In genomic region chr4:147717878-147718277, GRCh38 we compare ENCODE assay signal across 12 cellular contexts. TPM values are rescaled to one million over a fixed set of nuclear protein-coding genes. Genes with fewer than 3 reads are reported as not detected.
A peak's percentile ranks its signal among the peaks of the same experiment; 100 is the strongest.
DNase-seq lines count a peak whose midpoint lies in the region; ATAC-seq and TF ChIP-seq lines count a peak whose summit lies in the region.
"Had no signal": no experiment of that assay in that cellular context is flagged by ENCODE, and none has a peak within 500 bp of the region (broad histone marks: within the 10 kb centered on the region; RNA-seq: fewer than 3 reads in every experiment).

No MANE protein-coding gene starts in this region.

- H3K27me3 ChIP-seq in SK-N-SH (ENCODE audit: insufficient read depth) = no peaks in the 10 kb centered on the region
- H3K27me3 ChIP-seq: testis had no signal

- H3K27me3 Mint-ChIP-seq in activated CD8-positive, alpha-beta memory T cell treated with anti-CD3 and anti-CD28 coated beads, Interleukin-2, amount 10 ng/mL, durations not matched to agents 7 days and 5 days = peaks cover 20% of the 10 kb centered on the region

- H4K20me1 ChIP-seq in SK-N-SH (ENCODE audit: insufficient read depth) = no peaks in the 10 kb centered on the region

- H3K4me2 ChIP-seq in SK-N-SH = no peak overlapping the region

- H3K9me3 Mint-ChIP-seq in activated CD8-positive, alpha-beta memory T cell treated with anti-CD3 and anti-CD28 coated beads, Interleukin-2, amount 10 ng/mL, durations not matched to agents 7 days and 5 days (ENCODE audit: low read depth) = no peaks in the 10 kb centered on the region
- H3K9me3 Mint-ChIP-seq: activated T-cell treated with anti-CD3 and anti-CD28 coated beads, Interleukin-2, amount 50 U/mL, for 24 hours had no signal

- peaks cover 1% of the 10 kb centered on the region for H3K36me3 Mint-ChIP-seq in activated CD8-positive, alpha-beta memory T cell treated with anti-CD3 and anti-CD28 coated beads, Interleukin-2, amount 10 ng/mL, durations not matched to agents 7 days and 5 days

- no peak overlapping the region for H3K4me3 ChIP-seq in SK-N-SH (ENCODE audit: low read depth in 2 of 2, low read length in 1 of 2)
- H3K4me3 ChIP-seq: testis had no signal

- H3K4me1 ChIP-seq in SK-N-SH (ENCODE audit: control insufficient read depth in 1 of 2, insufficient read depth in 2 of 2, low read depth in 1 of 2, low read length in 1 of 2) = 0 out of 4 replicates have a peak, but pooled peaks cover 0 to 3% of the 10 kb centered on the region in 2 experiments

- no peak overlapping the region for H3K9ac ChIP-seq in SK-N-SH

- no peak for TF ChIP-seq CTCF in SK-N-SH (IDR thresholded peaks at IDR 0.05)

- no peak overlapping the region for H3K4me3 Mint-ChIP-seq in activated CD8-positive, alpha-beta memory T cell treated with anti-CD3 and anti-CD28 coated beads, Interleukin-2, amount 10 ng/mL, durations not matched to agents 7 days and 5 days
- H3K4me3 Mint-ChIP-seq: activated T-cell treated with anti-CD3 and anti-CD28 coated beads, Interleukin-2, amount 50 U/mL, for 24 hours had no signal

- CTCF ChIA-PET in activated CD8-positive, alpha-beta memory T cell treated with anti-CD3 and anti-CD28 coated beads, Interleukin-2, amount 10 ng/mL, durations not matched to agents 7 days and 5 days (lab: Charles Lee) = interaction anchor here (1.9 kb wide), 2 partner anchors 9 to 148 kb away, joined by 5 to 14 read pairs; no protein-coding TSS in a partner anchor
- CTCF ChIA-PET in SK-N-SH (lab: Yijun Ruan, JAX) = interaction anchor here (1.9 kb wide), 1 partner anchor 148 kb away, joined by 10 read pairs; no protein-coding TSS in a partner anchor

- POLR2A ChIA-PET in SK-N-SH (lab: Yijun Ruan, JAX) = no interaction called here

- peaks cover 15% of the 10 kb centered on the region for H3F3A ChIP-seq in SK-N-SH (replicated peaks; ENCODE audit: insufficient read depth)

- no peaks in the 10 kb centered on the region for H3K36me3 ChIP-seq in SK-N-SH (replicated peaks in 1 of 2; ENCODE audit: control insufficient read depth in 1 of 2, insufficient read depth in 2 of 2, low read length in 1 of 2)

- no peaks in the 10 kb centered on the region for H3K9me3 ChIP-seq in SK-N-SH
- H3K9me3 ChIP-seq: testis had no signal

- 86% methylated on average over 1 of the region's 1 CpG for WGBS in SK-N-SH (ENCODE audit: low lambda C conversion rate)

- H3K27ac ChIP-seq in SK-N-SH (ENCODE audit: low read depth in 2 of 2, low read length in 1 of 2) = no peak overlapping the region

- H3K4me1 Mint-ChIP-seq in activated CD8-positive, alpha-beta memory T cell treated with anti-CD3 and anti-CD28 coated beads, Interleukin-2, amount 10 ng/mL, durations not matched to agents 7 days and 5 days = peaks cover 9% of the 10 kb centered on the region

- no peak for TF ChIP-seq RAD21 in SK-N-SH (IDR thresholded peaks at IDR 0.05; ENCODE audit: low read length)

- no peaks in the 10 kb centered on the region for H3K79me2 ChIP-seq in SK-N-SH (ENCODE audit: insufficient read depth)

- DNase-seq in SK-MEL-5 (ENCODE audit: low read depth, low spot score) (peak; percentile 14), NCI-H526 (lab: John Stamatoyannopoulos, UW) (no peak), putamen (ENCODE audit: low spot score) (no peak), SK-N-SH (no peak)
- no peak for DNase-seq in activated CD8-positive, alpha-beta memory T cell treated with anti-CD3 and anti-CD28 coated beads, Interleukin-2, amount 10 ng/mL, durations not matched to agents 7 days and 5 days
- DNase-seq: activated T-cell treated with anti-CD3 and anti-CD28 coated beads, Interleukin-2, amount 50 U/mL, for 24 hours; occipital lobe; stimulated activated CD4-positive, alpha-beta T cell treated with anti-CD3 and anti-CD28 coated beads, Interleukin-2, amount 100 ng/mL, for 48 hours; testis had no signal

- H3K27ac Mint-ChIP-seq in activated CD8-positive, alpha-beta memory T cell treated with anti-CD3 and anti-CD28 coated beads, Interleukin-2, amount 10 ng/mL, durations not matched to agents 7 days and 5 days = no peak overlapping the region
- H3K27ac Mint-ChIP-seq: activated T-cell treated with anti-CD3 and anti-CD28 coated beads, Interleukin-2, amount 50 U/mL, for 24 hours had no signal

- ATAC-seq in GM18873 (IDR thresholded peaks at IDR 0.05; ENCODE audit: low FRiP score, unreplicated experiment) (peak; percentile 88), GM21528 (IDR thresholded peaks at IDR 0.05; ENCODE audit: low FRiP score, unreplicated experiment) (peak; percentile 79), HG03095 (IDR thresholded peaks at IDR 0.05; ENCODE audit: unreplicated experiment) (peak; percentile 87)
- no peak for ATAC-seq in activated CD8-positive, alpha-beta memory T cell treated with anti-CD3 and anti-CD28 coated beads, Interleukin-2, amount 10 ng/mL, durations not matched to agents 7 days and 5 days

- in situ Hi-C loops in SK-MEL-5 (cut with HindIII; ENCODE audit: low pct_unique_long_range_greater_than_20kb, low sequenced_read_pairs) = no loop called here

- no peak overlapping the region for H2AFZ ChIP-seq in SK-N-SH (ENCODE audit: low read depth)

- TF ChIP-seq EP300 in SK-N-SH (IDR thresholded peaks at IDR 0.05; ENCODE audit: borderline replicate concordance in 1 of 2, low read depth in 1 of 2, low read length in 1 of 2) = no peak

- H3K9me2 ChIP-seq in SK-N-SH = no peaks in the 10 kb centered on the region

TF ChIP-seq in SK-N-SH, 30 proteins besides CTCF, POLR2A, EP300 and RAD21:
- TF ChIP-seq YY1 (IDR thresholded peaks at IDR 0.05; ENCODE audit: low read depth) (no peak), RFX5 (IDR thresholded peaks at IDR 0.05; ENCODE audit: low read length) (no peak), NFIC (IDR thresholded peaks at IDR 0.05; ENCODE audit: borderline replicate concordance) (no peak), MAX (IDR thresholded peaks at IDR 0.05; ENCODE audit: low read depth) (no peak), JUND (IDR thresholded peaks at IDR 0.05) (no peak), MXI1 (IDR thresholded peaks at IDR 0.05; ENCODE audit: low read depth, low read length) (no peak), FOXM1 (IDR thresholded peaks at IDR 0.05; ENCODE audit: low read depth) (no peak), GABPA (IDR thresholded peaks at IDR 0.05; ENCODE audit: low read depth) (no peak), RXRA (IDR thresholded peaks at IDR 0.05; ENCODE audit: borderline replicate concordance, low read depth) (no peak), GATA2 (CRISPR knock-in tag; IDR thresholded peaks at IDR 0.05) (no peak), FOSL2 (IDR thresholded peaks at IDR 0.05; ENCODE audit: borderline replicate concordance, low read depth) (no peak), USF2 (IDR thresholded peaks at IDR 0.05; ENCODE audit: borderline replicate concordance, low read depth, low read length) (no peak), FOXJ3 (CRISPR knock-in tag; IDR thresholded peaks at IDR 0.05) (no peak), POLR2AphosphoS5 (IDR thresholded peaks at IDR 0.05; ENCODE audit: low read depth, low read length) (no peak), TEAD4 (IDR thresholded peaks at IDR 0.05; ENCODE audit: borderline replicate concordance, insufficient read depth) (no peak)

RNA-seq across cellular contexts. Expression of gene ARHGAP10, which starts 14.0 kb away (rescaled TPM):
- total RNA-seq in SK-MEL-5 (2014; rRNA removed; shearing (Covaris generic)) = 3.2 and 5.0 TPM in 2 replicates
- 4.6 and 7.1 TPM in 2 replicates for polyA plus RNA-seq in SK-MEL-5 (2015; cell fraction: cytosol; rRNA removed)
- polyA plus RNA-seq in SK-MEL-5 (2015; cell fraction: nucleus; rRNA removed) = 1.4 and 3.4 TPM in 2 replicates
- 10 to 100 TPM; 12.1 to 18.8 TPM for total RNA-seq in activated CD8-positive, alpha-beta memory T cell treated with anti-CD3 and anti-CD28 coated beads, Interleukin-2, amount 10 ng/mL, durations not matched to agents 7 days and 5 days
- 12.0 and 15.1 TPM in 2 replicates for polyA plus RNA-seq in SK-N-SH (2012; rRNA removed)
- 12.9 and 13.8 TPM in 2 replicates for polyA plus RNA-seq in SK-N-SH (2012; cell fraction: cytosol; rRNA removed)
- polyA plus RNA-seq in SK-N-SH (2012; cell fraction: nucleus; rRNA removed) = 20.6 and 21.3 TPM in 2 replicates

RNA-seq across cellular contexts. Expression of gene PRMT9, which starts 33.9 kb away (rescaled TPM):
- total RNA-seq in SK-MEL-5 (2014; rRNA removed; shearing (Covaris generic)) = 8.2 and 8.9 TPM in 2 replicates
- 3.6 and 6.4 TPM in 2 replicates for polyA plus RNA-seq in SK-MEL-5 (2015; cell fraction: cytosol; rRNA removed)
- polyA plus RNA-seq in SK-MEL-5 (2015; cell fraction: nucleus; rRNA removed) = 12.8 and 16.4 TPM in 2 replicates
- total RNA-seq in activated CD8-positive, alpha-beta memory T cell treated with anti-CD3 and anti-CD28 coated beads, Interleukin-2, amount 10 ng/mL, durations not matched to agents 7 days and 5 days = 10 to 100 TPM; 11.9 to 12.0 TPM
- polyA plus RNA-seq in SK-N-SH (2012; rRNA removed) = 3.9 and 5.1 TPM in 2 replicates
- polyA plus RNA-seq in SK-N-SH (2012; cell fraction: cytosol; rRNA removed) = 4.9 and 5.1 TPM in 2 replicates
- 6.1 and 13.5 TPM in 2 replicates for polyA plus RNA-seq in SK-N-SH (2012; cell fraction: nucleus; rRNA removed)
